Comparison of ENCODE assay signal across 1 cellular context in genomic region chr4:70836081-70836480, GRCh38.
TF ChIP-seq lines count a peak whose summit lies in the region.

No MANE protein-coding gene starts in this region.

TF ChIP-seq in HCT116, 20 proteins besides CTCF, POLR2A, EP300 and RAD21 (continued from another document):
- TF ChIP-seq REST (IDR thresholded peaks at IDR 0.05; ENCODE audit: low read depth) (no peak), ELF1 (IDR thresholded peaks at IDR 0.05; ENCODE audit: borderline replicate concordance, low read depth) (no peak), CEBPB (IDR thresholded peaks at IDR 0.05; ENCODE audit: low read depth) (no peak), FOSL1 (IDR thresholded peaks at IDR 0.05; ENCODE audit: low read depth) (no peak), MAX (IDR thresholded peaks at IDR 0.05) (no peak), YY1 (IDR thresholded peaks at IDR 0.05; ENCODE audit: extremely low read depth, insufficient replicate concordance, low read depth, low read length) (no peak), SIN3A (IDR thresholded peaks at IDR 0.05; ENCODE audit: low read depth) (no peak), ZFX (IDR thresholded peaks at IDR 0.05) (no peak)
